22 cellular contexts compared by ENCODE assay signal in genomic region chr4:181308476-181309170, GRCh38.
DNase-seq lines count a peak whose midpoint lies in the region; FAIRE-seq and TF ChIP-seq lines count a peak whose summit lies in the region.
"Had no signal": no experiment of that assay in that cellular context is flagged by ENCODE, and none has a peak within 500 bp of the region (broad histone marks: within the 10 kb centered on the region; RNA-seq: fewer than 3 reads in every experiment).

No MANE protein-coding gene starts in this region.

- H2AFZ ChIP-seq in OCI-LY1 (ENCODE audit: low read length): peak overlapping the region; percentile 78; the same call in 1 of the 2 replicates
- peak overlapping the region; percentile 74 for H2AFZ ChIP-seq in neuronal stem cell (ENCODE audit: low read length)

- H3K27me3 ChIP-seq in OCI-LY1 (ENCODE audit: insufficient read depth, low read length) (no peaks in the 10 kb centered on the region), neuronal stem cell (ENCODE audit: control insufficient read depth in 3 of 3, insufficient read depth in 3 of 3, low read depth in 1 of 3, low read length in 3 of 3) (no peaks in the 10 kb centered on the region), A673 (replicated peaks; ENCODE audit: insufficient read depth, low read depth, low read length, poor library complexity) (peaks cover 21% of the 10 kb centered on the region)
- H3K27me3 ChIP-seq: SJCRH30, spleen, vagina had no signal

- no peak overlapping the region for H2AK5ac ChIP-seq in neuronal stem cell (ENCODE audit: low read depth, low read length)

- TF ChIP-seq CTCF in HEK293 (tag by site-specific recombination; IDR thresholded peaks at IDR 0.05): no peak
- TF ChIP-seq CTCF in OCI-LY1 (IDR thresholded peaks at IDR 0.05; ENCODE audit: low read length): no peak
- TF ChIP-seq CTCF in A673 (conservative IDR thresholded peaks at IDR 0.05; ENCODE audit: low read depth, low read length): no peak
- TF ChIP-seq CTCF in D721Med (IDR thresholded peaks at IDR 0.05; ENCODE audit: insufficient read depth, missing control alignments): no peak

- POLR2A ChIA-PET in HEK293 (lab: Yijun Ruan, JAX) (no interaction called here), A673 (lab: Charles Lee; ENCODE audit: low non-redundant PET) (no interaction called here)

- no peaks in the 10 kb centered on the region for H3K9me3 ChIP-seq in HEK293 (ENCODE audit: control insufficient read depth, insufficient read depth, low read depth, low read length)
- H3K9me3 ChIP-seq in OCI-LY1 (ENCODE audit: low read length): no peaks in the 10 kb centered on the region
- peaks cover 0 to 1% of the 10 kb centered on the region in 2 donors for H3K9me3 ChIP-seq in neuronal stem cell (replicated peaks in 1 of 2; ENCODE audit: control insufficient read depth in 2 of 2, insufficient read depth in 1 of 2, low read depth in 1 of 2, low read length in 2 of 2)
- no peaks in the 10 kb centered on the region for H3K9me3 ChIP-seq in A673 (ENCODE audit: low read depth, low read length, poor library complexity, severe bottlenecking)
- H3K9me3 ChIP-seq: Caco-2, psoas muscle, SJCRH30, spleen, vagina had no signal

- H3K27ac ChIP-seq in HEK293 (ENCODE audit: extremely low read depth, low read depth, low read length) (no peak overlapping the region), OCI-LY1 (ENCODE audit: low read depth, low read length, poor library complexity, severe bottlenecking) (no peak overlapping the region), neuronal stem cell (replicated peaks; ENCODE audit: low read length) (no peak overlapping the region), A673 (ENCODE audit: low read depth, low read length, poor library complexity, severe bottlenecking) (no peak overlapping the region)
- H3K27ac ChIP-seq: psoas muscle, SJCRH30, spleen, vagina had no signal

- H3K23ac ChIP-seq in neuronal stem cell (ENCODE audit: low read depth, low read length, poor library complexity): no peak overlapping the region

- intact Hi-C loops in A673 (cut with micrococcal nuclease; ENCODE audit: unreplicated experiment): no loop called here

- no peaks in the 10 kb centered on the region for H3F3A ChIP-seq in OCI-LY1 (ENCODE audit: insufficient read depth, low read length)

- no TSS peak for BruUV-seq in A673 (replicated peaks; lab: Mats Ljungman, UMichigan)

- no peaks in the 10 kb centered on the region for H3K36me3 ChIP-seq in HEK293 (ENCODE audit: control insufficient read depth in 2 of 2, insufficient read depth in 1 of 2, low read length in 2 of 2)
- no peaks in the 10 kb centered on the region for H3K36me3 ChIP-seq in OCI-LY1 (ENCODE audit: insufficient read depth, low read length)
- H3K36me3 ChIP-seq in neuronal stem cell (replicated peaks in 1 of 2; ENCODE audit: control insufficient read depth in 2 of 2, insufficient read depth in 2 of 2, low read length in 2 of 2): no peaks in the 10 kb centered on the region
- H3K36me3 ChIP-seq in A673 (ENCODE audit: insufficient read depth, low read length, poor library complexity, severe bottlenecking): no peaks in the 10 kb centered on the region
- H3K36me3 ChIP-seq: SJCRH30, spleen, vagina had no signal

- DNase-seq in NCI-H2029 treated with DMSO at 0.1 percent for 48 hours (lab: John Stamatoyannopoulos, UW) (peak; percentile 74), neuronal stem cell (ENCODE audit: low spot score) (no peak), A673 (ENCODE audit: low spot score) (no peak), NCI-H82 treated with DMSO at 0.1 percent for 48 hours (lab: John Stamatoyannopoulos, UW; ENCODE audit: unreplicated experiment) (no peak), D721Med (ENCODE audit: insufficient read length, low spot score) (no peak)
- DNase-seq: activated CD8-positive, alpha-beta memory T cell treated with anti-CD3 and anti-CD28 coated beads for 24 hours; activated naive CD8-positive, alpha-beta T cell treated with anti-CD3 and anti-CD28 coated beads, Interleukin-2, amount 10 ng/mL, durations not matched to agents 7 days and 5 days; AML-193; Caco-2; erythroblast; mesendoderm; natural killer cell; psoas muscle; spleen; stimulated activated CD8-positive, alpha-beta memory T cell treated with anti-CD3 and anti-CD28 coated beads, Interleukin-4, amount 100 ng/mL, for 48 hours; substantia nigra had no signal

- H3K4me2 ChIP-seq in OCI-LY1 (ENCODE audit: low read length) (peak overlapping the region; percentile 53), neuronal stem cell (ENCODE audit: insufficient read depth, low read length, poor library complexity, severe bottlenecking) (no peak overlapping the region)

- no peaks in the 10 kb centered on the region for H3K79me1 ChIP-seq in neuronal stem cell (ENCODE audit: low read depth, low read length)

- no CpG with 5 or more reads among the region's 5 CpGs for WGBS in neuronal stem cell (ENCODE audit: extremely low coverage in 2 of 2, insufficient read length in 2 of 2, insufficient replicate concordance in 1 of 2), 2 donors

- no peak overlapping the region for H3K4ac ChIP-seq in neuronal stem cell (ENCODE audit: low read length)

- no peak overlapping the region for H2BK15ac ChIP-seq in neuronal stem cell (ENCODE audit: low read length)

- no peak overlapping the region for H2BK120ac ChIP-seq in neuronal stem cell (ENCODE audit: low read depth, low read length)

- no peak overlapping the region for H3K4me3 ChIP-seq in HEK293 (ENCODE audit: low read depth, low read length)
- H3K4me3 ChIP-seq in OCI-LY1 (ENCODE audit: low read depth, low read length, poor library complexity, severe bottlenecking): peak overlapping the region; percentile 37
- no peak overlapping the region for H3K4me3 ChIP-seq in neuronal stem cell (ENCODE audit: low read length in 2 of 2)
- H3K4me3 ChIP-seq in A673 (ENCODE audit: low read depth, low read length, poor library complexity, severe bottlenecking): no peak overlapping the region
- H3K4me3 ChIP-seq: psoas muscle, SJCRH30, spleen, vagina had no signal

- no peak overlapping the region for H2BK12ac ChIP-seq in neuronal stem cell (ENCODE audit: low read length)

- H4K8ac ChIP-seq in neuronal stem cell (ENCODE audit: low read depth, low read length): no peak overlapping the region

- no peak for FAIRE-seq in D721Med (lab: Jason Lieb, UNC)
- FAIRE-seq: frontal cortex, G401.6 had no signal

- H3K14ac ChIP-seq in neuronal stem cell (ENCODE audit: low read length): no peak overlapping the region

- H3K9ac ChIP-seq in OCI-LY1 (ENCODE audit: low read length) (no peak overlapping the region; the same call in 1 of the 2 replicates), neuronal stem cell (ENCODE audit: low read depth, low read length, poor library complexity) (no peak overlapping the region)

- no peak overlapping the region for H3K18ac ChIP-seq in neuronal stem cell (ENCODE audit: low read length)

- H3K9me2 ChIP-seq in OCI-LY1 (ENCODE audit: low read depth, low read length): no peaks in the 10 kb centered on the region

- no peaks in the 10 kb centered on the region for H4K20me1 ChIP-seq in OCI-LY1 (ENCODE audit: insufficient read depth, low read length)

- H3K4me1 ChIP-seq in HEK293 (ENCODE audit: control insufficient read depth, insufficient read depth, low read length): 0 out of 2 replicates have a peak, but pooled peaks cover 3% of the 10 kb centered on the region
- H3K4me1 ChIP-seq in OCI-LY1 (ENCODE audit: insufficient read depth, low read length, severe bottlenecking): peaks cover 12% of the 10 kb centered on the region
- H3K4me1 ChIP-seq in neuronal stem cell (ENCODE audit: control insufficient read depth in 2 of 2, insufficient read depth in 1 of 2, low read depth in 1 of 2, low read length in 2 of 2): peaks cover 1 to 14% of the 10 kb centered on the region in 2 donors
- no peaks in the 10 kb centered on the region for H3K4me1 ChIP-seq in A673 (ENCODE audit: insufficient read depth, low read length, poor library complexity, severe bottlenecking)
- H3K4me1 ChIP-seq: Caco-2, psoas muscle, SJCRH30, spleen, vagina had no signal

- no peak overlapping the region for H4K91ac ChIP-seq in neuronal stem cell (ENCODE audit: low read depth, low read length, poor library complexity)

- no peak overlapping the region for H2BK5ac ChIP-seq in neuronal stem cell (ENCODE audit: low read length)

- H3K79me2 ChIP-seq in OCI-LY1 (ENCODE audit: insufficient read depth, low read length): no peaks in the 10 kb centered on the region

- CTCF ChIA-PET in HEK293 (lab: Yijun Ruan, JAX): interaction anchor here (0.6 to 0.7 kb wide), 2 partner anchors 48 to 1242 kb away, joined by 3 to 7 read pairs; no protein-coding TSS in a partner anchor
- CTCF ChIA-PET in A673 (lab: Charles Lee): no interaction called here

TF ChIP-seq in HEK293, 187 proteins besides CTCF, POLR2A, EP300 and RAD21:
- TF ChIP-seq KLF17 (tag by site-specific recombination; IDR thresholded peaks at IDR 0.05) (no peak), ZNF335 (tag by site-specific recombination; conservative IDR thresholded peaks at IDR 0.05) (peak; percentile 35), ZNF558 (tag by site-specific recombination; IDR thresholded peaks at IDR 0.05) (no peak), ZBTB20 (tag by site-specific recombination; IDR thresholded peaks at IDR 0.05) (peak; percentile 37)
- TF ChIP-seq, protein P1, sequence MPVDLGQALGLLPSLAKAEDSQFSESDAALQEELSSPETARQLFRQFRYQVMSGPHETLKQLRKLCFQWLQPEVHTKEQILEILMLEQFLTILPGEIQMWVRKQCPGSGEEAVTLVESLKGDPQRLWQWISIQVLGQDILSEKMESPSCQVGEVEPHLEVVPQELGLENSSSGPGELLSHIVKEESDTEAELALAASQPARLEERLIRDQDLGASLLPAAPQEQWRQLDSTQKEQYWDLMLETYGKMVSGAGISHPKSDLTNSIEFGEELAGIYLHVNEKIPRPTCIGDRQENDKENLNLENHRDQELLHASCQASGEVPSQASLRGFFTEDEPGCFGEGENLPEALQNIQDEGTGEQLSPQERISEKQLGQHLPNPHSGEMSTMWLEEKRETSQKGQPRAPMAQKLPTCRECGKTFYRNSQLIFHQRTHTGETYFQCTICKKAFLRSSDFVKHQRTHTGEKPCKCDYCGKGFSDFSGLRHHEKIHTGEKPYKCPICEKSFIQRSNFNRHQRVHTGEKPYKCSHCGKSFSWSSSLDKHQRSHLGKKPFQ (tag by site-specific recombination; IDR thresholded peaks at IDR 0.05): peak; percentile 25; the same call in 1 of the 2 replicates
